ENCODE assay signal across 3 cellular contexts in genomic region chr9:135009711-135010362, GRCh38.
TF ChIP-seq lines count a peak whose summit lies in the region.

No MANE protein-coding gene starts in this region.

TF ChIP-seq in GM23338, 12 proteins besides CTCF, POLR2A, EP300 and RAD21 (continues in another document):
- TF ChIP-seq CREB1 (CRISPR knock-in tag; IDR thresholded peaks at IDR 0.05; ENCODE audit: low read depth) (no peak), ZNF114 (CRISPR knock-in tag; IDR thresholded peaks at IDR 0.05) (no peak), STAT1 (IDR thresholded peaks at IDR 0.05; ENCODE audit: unreplicated experiment) (no peak), ETS1 (IDR thresholded peaks at IDR 0.05) (no peak), NANOG (IDR thresholded peaks at IDR 0.05; ENCODE audit: borderline replicate concordance) (no peak), JUNB (IDR thresholded peaks at IDR 0.05; ENCODE audit: unreplicated experiment) (no peak), POLR2AphosphoS5 (IDR thresholded peaks at IDR 0.05; ENCODE audit: low read depth) (no peak)

TF ChIP-seq in HCT116, 20 proteins besides CTCF, POLR2A, EP300 and RAD21 (continued from another document):
- TF ChIP-seq EZH2phosphoT487 (IDR thresholded peaks at IDR 0.05; ENCODE audit: borderline replicate concordance), result no peak
- TF ChIP-seq, protein P1, sequence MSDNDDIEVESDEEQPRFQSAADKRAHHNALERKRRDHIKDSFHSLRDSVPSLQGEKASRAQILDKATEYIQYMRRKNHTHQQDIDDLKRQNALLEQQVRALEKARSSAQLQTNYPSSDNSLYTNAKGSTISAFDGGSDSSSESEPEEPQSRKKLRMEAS (IDR thresholded peaks at IDR 0.05), result no peak
- TF ChIP-seq FOSL1 (IDR thresholded peaks at IDR 0.05; ENCODE audit: low read depth), result no peak
- TF ChIP-seq POLR2AphosphoS5 (IDR thresholded peaks at IDR 0.05; ENCODE audit: low read depth, low read length), result no peak
- TF ChIP-seq ZFX (IDR thresholded peaks at IDR 0.05), result no peak
- TF ChIP-seq ATF3 (IDR thresholded peaks at IDR 0.05), result no peak
- TF ChIP-seq SIN3A (IDR thresholded peaks at IDR 0.05; ENCODE audit: low read depth), result no peak
- TF ChIP-seq YY1 (IDR thresholded peaks at IDR 0.05; ENCODE audit: extremely low read depth, insufficient replicate concordance, low read depth, low read length), result no peak
- no peak for TF ChIP-seq ELF1 (IDR thresholded peaks at IDR 0.05; ENCODE audit: borderline replicate concordance, low read depth)
- TF ChIP-seq, protein P2, sequence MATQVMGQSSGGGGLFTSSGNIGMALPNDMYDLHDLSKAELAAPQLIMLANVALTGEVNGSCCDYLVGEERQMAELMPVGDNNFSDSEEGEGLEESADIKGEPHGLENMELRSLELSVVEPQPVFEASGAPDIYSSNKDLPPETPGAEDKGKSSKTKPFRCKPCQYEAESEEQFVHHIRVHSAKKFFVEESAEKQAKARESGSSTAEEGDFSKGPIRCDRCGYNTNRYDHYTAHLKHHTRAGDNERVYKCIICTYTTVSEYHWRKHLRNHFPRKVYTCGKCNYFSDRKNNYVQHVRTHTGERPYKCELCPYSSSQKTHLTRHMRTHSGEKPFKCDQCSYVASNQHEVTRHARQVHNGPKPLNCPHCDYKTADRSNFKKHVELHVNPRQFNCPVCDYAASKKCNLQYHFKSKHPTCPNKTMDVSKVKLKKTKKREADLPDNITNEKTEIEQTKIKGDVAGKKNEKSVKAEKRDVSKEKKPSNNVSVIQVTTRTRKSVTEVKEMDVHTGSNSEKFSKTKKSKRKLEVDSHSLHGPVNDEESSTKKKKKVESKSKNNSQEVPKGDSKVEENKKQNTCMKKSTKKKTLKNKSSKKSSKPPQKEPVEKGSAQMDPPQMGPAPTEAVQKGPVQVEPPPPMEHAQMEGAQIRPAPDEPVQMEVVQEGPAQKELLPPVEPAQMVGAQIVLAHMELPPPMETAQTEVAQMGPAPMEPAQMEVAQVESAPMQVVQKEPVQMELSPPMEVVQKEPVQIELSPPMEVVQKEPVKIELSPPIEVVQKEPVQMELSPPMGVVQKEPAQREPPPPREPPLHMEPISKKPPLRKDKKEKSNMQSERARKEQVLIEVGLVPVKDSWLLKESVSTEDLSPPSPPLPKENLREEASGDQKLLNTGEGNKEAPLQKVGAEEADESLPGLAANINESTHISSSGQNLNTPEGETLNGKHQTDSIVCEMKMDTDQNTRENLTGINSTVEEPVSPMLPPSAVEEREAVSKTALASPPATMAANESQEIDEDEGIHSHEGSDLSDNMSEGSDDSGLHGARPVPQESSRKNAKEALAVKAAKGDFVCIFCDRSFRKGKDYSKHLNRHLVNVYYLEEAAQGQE (IDR thresholded peaks at IDR 0.05; ENCODE audit: low read depth), result no peak
- TF ChIP-seq ZNF274 (IDR thresholded peaks at IDR 0.05; ENCODE audit: low read depth, low read length), result no peak
- no peak for TF ChIP-seq SRF (IDR thresholded peaks at IDR 0.05; ENCODE audit: low read depth)
- no peak for TF ChIP-seq CBX3 (IDR thresholded peaks at IDR 0.05; ENCODE audit: low read depth)
- TF ChIP-seq SP1 (IDR thresholded peaks at IDR 0.05; ENCODE audit: low read depth), result no peak
- no peak for TF ChIP-seq ZBTB33 (IDR thresholded peaks at IDR 0.05; ENCODE audit: extremely low read depth, insufficient replicate concordance, low read length)
- TF ChIP-seq CEBPB (IDR thresholded peaks at IDR 0.05; ENCODE audit: low read depth), result no peak
- TF ChIP-seq TCF7L2 (IDR thresholded peaks at IDR 0.05; ENCODE audit: borderline replicate concordance, extremely low read depth, insufficient read depth, insufficient read length), result no peak
- TF ChIP-seq JUND (IDR thresholded peaks at IDR 0.05), result no peak
- no peak for TF ChIP-seq EGR1 (IDR thresholded peaks at IDR 0.05; ENCODE audit: low read depth)

TF ChIP-seq in GM12878, 131 proteins besides CTCF, POLR2A, EP300 and RAD21:
- TF ChIP-seq HDAC2 (IDR thresholded peaks at IDR 0.05), result no peak
- no peak for TF ChIP-seq NR2C2 (IDR thresholded peaks at IDR 0.05; ENCODE audit: borderline replicate concordance, control insufficient read depth, insufficient read length, low read depth)
- no peak for TF ChIP-seq DPF2 (IDR thresholded peaks at IDR 0.05)
- no peak for TF ChIP-seq EED (IDR thresholded peaks at IDR 0.05; ENCODE audit: low read depth)
- TF ChIP-seq SIN3A (IDR thresholded peaks at IDR 0.05; ENCODE audit: low read depth, low read length), result no peak
- no peak for TF ChIP-seq POU2F2 (IDR thresholded peaks at IDR 0.05; ENCODE audit: borderline replicate concordance, low read depth, low read length)
- no peak for TF ChIP-seq IRF4 (IDR thresholded peaks at IDR 0.05; ENCODE audit: low read depth, low read length)
- TF ChIP-seq, protein P3, sequence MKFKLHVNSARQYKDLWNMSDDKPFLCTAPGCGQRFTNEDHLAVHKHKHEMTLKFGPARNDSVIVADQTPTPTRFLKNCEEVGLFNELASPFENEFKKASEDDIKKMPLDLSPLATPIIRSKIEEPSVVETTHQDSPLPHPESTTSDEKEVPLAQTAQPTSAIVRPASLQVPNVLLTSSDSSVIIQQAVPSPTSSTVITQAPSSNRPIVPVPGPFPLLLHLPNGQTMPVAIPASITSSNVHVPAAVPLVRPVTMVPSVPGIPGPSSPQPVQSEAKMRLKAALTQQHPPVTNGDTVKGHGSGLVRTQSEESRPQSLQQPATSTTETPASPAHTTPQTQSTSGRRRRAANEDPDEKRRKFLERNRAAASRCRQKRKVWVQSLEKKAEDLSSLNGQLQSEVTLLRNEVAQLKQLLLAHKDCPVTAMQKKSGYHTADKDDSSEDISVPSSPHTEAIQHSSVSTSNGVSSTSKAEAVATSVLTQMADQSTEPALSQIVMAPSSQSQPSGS (IDR thresholded peaks at IDR 0.05; ENCODE audit: low read length), result no peak
- TF ChIP-seq ZBED1 (IDR thresholded peaks at IDR 0.05; ENCODE audit: borderline replicate concordance), result no peak
- no peak for TF ChIP-seq ZNF622 (IDR thresholded peaks at IDR 0.05)
- TF ChIP-seq, protein P4, sequence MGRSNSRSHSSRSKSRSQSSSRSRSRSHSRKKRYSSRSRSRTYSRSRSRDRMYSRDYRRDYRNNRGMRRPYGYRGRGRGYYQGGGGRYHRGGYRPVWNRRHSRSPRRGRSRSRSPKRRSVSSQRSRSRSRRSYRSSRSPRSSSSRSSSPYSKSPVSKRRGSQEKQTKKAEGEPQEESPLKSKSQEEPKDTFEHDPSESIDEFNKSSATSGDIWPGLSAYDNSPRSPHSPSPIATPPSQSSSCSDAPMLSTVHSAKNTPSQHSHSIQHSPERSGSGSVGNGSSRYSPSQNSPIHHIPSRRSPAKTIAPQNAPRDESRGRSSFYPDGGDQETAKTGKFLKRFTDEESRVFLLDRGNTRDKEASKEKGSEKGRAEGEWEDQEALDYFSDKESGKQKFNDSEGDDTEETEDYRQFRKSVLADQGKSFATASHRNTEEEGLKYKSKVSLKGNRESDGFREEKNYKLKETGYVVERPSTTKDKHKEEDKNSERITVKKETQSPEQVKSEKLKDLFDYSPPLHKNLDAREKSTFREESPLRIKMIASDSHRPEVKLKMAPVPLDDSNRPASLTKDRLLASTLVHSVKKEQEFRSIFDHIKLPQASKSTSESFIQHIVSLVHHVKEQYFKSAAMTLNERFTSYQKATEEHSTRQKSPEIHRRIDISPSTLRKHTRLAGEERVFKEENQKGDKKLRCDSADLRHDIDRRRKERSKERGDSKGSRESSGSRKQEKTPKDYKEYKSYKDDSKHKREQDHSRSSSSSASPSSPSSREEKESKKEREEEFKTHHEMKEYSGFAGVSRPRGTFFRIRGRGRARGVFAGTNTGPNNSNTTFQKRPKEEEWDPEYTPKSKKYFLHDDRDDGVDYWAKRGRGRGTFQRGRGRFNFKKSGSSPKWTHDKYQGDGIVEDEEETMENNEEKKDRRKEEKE (IDR thresholded peaks at IDR 0.05), result no peak
- TF ChIP-seq, protein P5, sequence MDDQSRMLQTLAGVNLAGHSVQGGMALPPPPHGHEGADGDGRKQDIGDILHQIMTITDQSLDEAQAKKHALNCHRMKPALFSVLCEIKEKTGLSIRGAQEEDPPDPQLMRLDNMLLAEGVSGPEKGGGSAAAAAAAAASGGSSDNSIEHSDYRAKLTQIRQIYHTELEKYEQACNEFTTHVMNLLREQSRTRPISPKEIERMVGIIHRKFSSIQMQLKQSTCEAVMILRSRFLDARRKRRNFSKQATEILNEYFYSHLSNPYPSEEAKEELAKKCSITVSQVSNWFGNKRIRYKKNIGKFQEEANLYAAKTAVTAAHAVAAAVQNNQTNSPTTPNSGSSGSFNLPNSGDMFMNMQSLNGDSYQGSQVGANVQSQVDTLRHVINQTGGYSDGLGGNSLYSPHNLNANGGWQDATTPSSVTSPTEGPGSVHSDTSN (IDR thresholded peaks at IDR 0.05; ENCODE audit: insufficient replicate concordance, low read depth, low read length), result no peak
- TF ChIP-seq SIX5 (IDR thresholded peaks at IDR 0.05; ENCODE audit: low read depth, low read length, severe bottlenecking), result no peak
- no peak for TF ChIP-seq ELK1 (IDR thresholded peaks at IDR 0.05; ENCODE audit: low read depth, low read length)
- TF ChIP-seq WRNIP1 (IDR thresholded peaks at IDR 0.05; ENCODE audit: borderline replicate concordance, low read depth, low read length), result no peak
- TF ChIP-seq, protein P6, sequence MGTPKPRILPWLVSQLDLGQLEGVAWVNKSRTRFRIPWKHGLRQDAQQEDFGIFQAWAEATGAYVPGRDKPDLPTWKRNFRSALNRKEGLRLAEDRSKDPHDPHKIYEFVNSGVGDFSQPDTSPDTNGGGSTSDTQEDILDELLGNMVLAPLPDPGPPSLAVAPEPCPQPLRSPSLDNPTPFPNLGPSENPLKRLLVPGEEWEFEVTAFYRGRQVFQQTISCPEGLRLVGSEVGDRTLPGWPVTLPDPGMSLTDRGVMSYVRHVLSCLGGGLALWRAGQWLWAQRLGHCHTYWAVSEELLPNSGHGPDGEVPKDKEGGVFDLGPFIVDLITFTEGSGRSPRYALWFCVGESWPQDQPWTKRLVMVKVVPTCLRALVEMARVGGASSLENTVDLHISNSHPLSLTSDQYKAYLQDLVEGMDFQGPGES (IDR thresholded peaks at IDR 0.05), result no peak
- no peak for TF ChIP-seq SP1 (IDR thresholded peaks at IDR 0.05; ENCODE audit: low read depth, low read length)
- no peak for TF ChIP-seq SPI1 (IDR thresholded peaks at IDR 0.05; ENCODE audit: borderline replicate concordance, insufficient read depth, low read depth, low read length)
- TF ChIP-seq, protein P7, sequence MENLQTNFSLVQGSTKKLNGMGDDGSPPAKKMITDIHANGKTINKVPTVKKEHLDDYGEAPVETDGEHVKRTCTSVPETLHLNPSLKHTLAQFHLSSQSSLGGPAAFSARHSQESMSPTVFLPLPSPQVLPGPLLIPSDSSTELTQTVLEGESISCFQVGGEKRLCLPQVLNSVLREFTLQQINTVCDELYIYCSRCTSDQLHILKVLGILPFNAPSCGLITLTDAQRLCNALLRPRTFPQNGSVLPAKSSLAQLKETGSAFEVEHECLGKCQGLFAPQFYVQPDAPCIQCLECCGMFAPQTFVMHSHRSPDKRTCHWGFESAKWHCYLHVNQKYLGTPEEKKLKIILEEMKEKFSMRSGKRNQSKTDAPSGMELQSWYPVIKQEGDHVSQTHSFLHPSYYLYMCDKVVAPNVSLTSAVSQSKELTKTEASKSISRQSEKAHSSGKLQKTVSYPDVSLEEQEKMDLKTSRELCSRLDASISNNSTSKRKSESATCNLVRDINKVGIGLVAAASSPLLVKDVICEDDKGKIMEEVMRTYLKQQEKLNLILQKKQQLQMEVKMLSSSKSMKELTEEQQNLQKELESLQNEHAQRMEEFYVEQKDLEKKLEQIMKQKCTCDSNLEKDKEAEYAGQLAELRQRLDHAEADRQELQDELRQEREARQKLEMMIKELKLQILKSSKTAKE (IDR thresholded peaks at IDR 0.05; ENCODE audit: low read depth, poor library complexity, severe bottlenecking), result no peak
- no peak for TF ChIP-seq ESRRA (IDR thresholded peaks at IDR 0.05; ENCODE audit: low read length)
